28 cellular contexts compared by ENCODE assay signal in genomic region chr6:9957330-9957729, GRCh38.
"Had no signal": no experiment of that assay in that cellular context is flagged by ENCODE, and none has a peak within 500 bp of the region (broad histone marks: within the 10 kb centered on the region; RNA-seq: fewer than 3 reads in every experiment).

No MANE protein-coding gene starts in this region.

- ATAC-seq: natural killer cell; psoas muscle; right cardiac atrium; sciatic nerve; stimulated activated memory B cell treated with anti-CD40 and anti-IgM and Interleukin-4, amounts not matched to agents 10 μg/mL and 1 μg/mL and 100 μg/mL, for 72 hours; stimulated activated naive CD8-positive, alpha-beta T cell treated with anti-CD3 and anti-CD28 coated beads, Interleukin-15, amount 100 ng/mL, for 72 hours; stimulated activated naive CD8-positive, alpha-beta T cell treated with anti-CD3 and anti-CD28 coated beads, Interleukin-15, Interleukin-2, amounts not matched to agents 100 U/mL and 50 U/mL, for 24 hours; upper lobe of right lung had no signal

- H3K4me3 ChIP-seq: neural progenitor cell, ovary, psoas muscle, skin epidermis, smooth muscle cell, spleen, suprapubic skin, testis, tibial artery, transverse colon, upper lobe of right lung, uterus had no signal

- H3K4me2 ChIP-seq: neural progenitor cell, smooth muscle cell had no signal

- H3K27ac ChIP-seq: neural progenitor cell, ovary, parathyroid adenoma, psoas muscle, skin epidermis, spleen, suprapubic skin, testis, tibial artery, transverse colon, upper lobe of right lung, uterus had no signal

- H3K27me3 ChIP-seq: neural progenitor cell, ovary, spleen, suprapubic skin, testis, tibial artery, transverse colon, upper lobe of right lung, uterus had no signal

- H2AFZ ChIP-seq: parathyroid adenoma had no signal

- H3K9me3 ChIP-seq: ovary, psoas muscle, suprapubic skin, testis, tibial artery, transverse colon, upper lobe of right lung, uterus had no signal

- H3K4me1 ChIP-seq: neural progenitor cell, parathyroid adenoma, psoas muscle, spleen, suprapubic skin, testis, tibial artery, transverse colon, upper lobe of right lung, uterus had no signal

- H3K36me3 ChIP-seq: neural progenitor cell, ovary, spleen, suprapubic skin, tibial artery, transverse colon, upper lobe of right lung, uterus had no signal

- H3K9ac ChIP-seq: neural progenitor cell, parathyroid adenoma had no signal

- DNase-seq: natural killer cell; occipital lobe; ovary; posterior cingulate gyrus; psoas muscle; right cardiac atrium; spleen; stimulated activated CD4-positive, alpha-beta T cell treated with anti-CD3 and anti-CD28 coated beads, Interleukin-12 subunit alpha, Interleukin-12 subunit beta, amount 100 ng/mL, for 4 hours; stimulated activated CD4-positive, alpha-beta T cell treated with anti-CD3 and anti-CD28 coated beads, Interleukin-1b, Interleukin-23, amount 100 ng/mL, for 48 hours; stimulated activated CD4-positive, alpha-beta T cell treated with anti-CD3 and anti-CD28 coated beads, Interleukin-4, amount 100 ng/mL, for 1 hour; stimulated activated CD4-positive, alpha-beta T cell treated with anti-CD3 and anti-CD28 coated beads, Interleukin-4, amount 100 ng/mL, for 4 hours; stimulated activated CD8-positive, alpha-beta memory T cell treated with anti-CD3 and anti-CD28 coated beads, Interleukin-4, amount 100 ng/mL, for 48 hours; stimulated activated naive CD4-positive, alpha-beta T cell; stimulated activated naive CD8-positive, alpha-beta T cell treated with anti-CD3 and anti-CD28 coated beads, Interleukin-15, amount 100 ng/mL, for 72 hours; stimulated activated naive CD8-positive, alpha-beta T cell treated with anti-CD3 and anti-CD28 coated beads, Interleukin-15, Interleukin-2, amounts not matched to agents 100 U/mL and 50 U/mL, for 24 hours; substantia nigra; testis; tibial artery; transverse colon; upper lobe of right lung; uterus had no signal

- H3K79me2 ChIP-seq: parathyroid adenoma had no signal
